ENCODE assay signal across 25 cellular contexts in genomic region chr2:116223912-116224311, GRCh38.
DNase-seq lines count a peak whose midpoint lies in the region; ATAC-seq lines count a peak whose summit lies in the region.
"Had no signal": no experiment of that assay in that cellular context is flagged by ENCODE, and none has a peak within 500 bp of the region (broad histone marks: within the 10 kb centered on the region; RNA-seq: fewer than 3 reads in every experiment).

No MANE protein-coding gene starts in this region.

- H3K9ac ChIP-seq in neuronal stem cell (ENCODE audit: low read depth, low read length, poor library complexity), result no peak overlapping the region
- H3K9ac ChIP-seq: BLaER1 had no signal

- no peak overlapping the region for H3K23ac ChIP-seq in neuronal stem cell (ENCODE audit: low read depth, low read length, poor library complexity)

- no peak overlapping the region for H3K27ac Mint-ChIP-seq in stimulated activated naive CD8-positive, alpha-beta T cell treated with anti-CD3 and anti-CD28 coated beads, Interleukin-15, amount 100 ng/mL, for 72 hours
- H3K27ac Mint-ChIP-seq in stimulated activated memory B cell treated with anti-CD40 and anti-IgM and Interleukin-4, amounts not matched to agents 10 μg/mL and 1 μg/mL and 100 μg/mL, for 72 hours, result no peak overlapping the region
- H3K27ac Mint-ChIP-seq: CD14-positive monocyte; CD4-positive, alpha-beta memory T cell; CD4-positive, CD25-positive, alpha-beta regulatory T cell; CD8-positive, alpha-beta memory T cell had no signal

- no peak overlapping the region for H2BK120ac ChIP-seq in neuronal stem cell (ENCODE audit: low read depth, low read length)

- H4K8ac ChIP-seq in neuronal stem cell (ENCODE audit: low read depth, low read length), result no peak overlapping the region

- no peak overlapping the region for H3K4ac ChIP-seq in neuronal stem cell (ENCODE audit: low read length)

- no peak for DNase-seq in stimulated activated naive CD8-positive, alpha-beta T cell treated with anti-CD3 and anti-CD28 coated beads, Interleukin-15, amount 100 ng/mL, for 72 hours
- DNase-seq in stimulated activated naive CD8-positive, alpha-beta T cell treated with anti-CD3 and anti-CD28 coated beads, Interleukin-15, Interleukin-2, amounts not matched to agents 100 U/mL and 50 U/mL, for 24 hours, result no peak
- DNase-seq in neuronal stem cell (ENCODE audit: low spot score), result no peak
- no peak for DNase-seq in GM19240 (ENCODE audit: insufficient read length, low spot score)
- no peak for DNase-seq in NCI-H1694 (lab: John Stamatoyannopoulos, UW)
- DNase-seq: ACHN; BE2C; C1 segment of cervical spinal cord; CD4-positive, CD25-positive, alpha-beta regulatory T cell; CD8-positive, alpha-beta memory T cell; COR-L47; DMS 273 treated with DMSO at 0.1 percent for 48 hours; DMS153; DMS53; DMS79; DND-41; EL; GDM1 had no signal

- peaks cover 11 to 15% of the 10 kb centered on the region in 2 donors for H3K9me3 Mint-ChIP-seq in stimulated activated naive CD8-positive, alpha-beta T cell treated with anti-CD3 and anti-CD28 coated beads, Interleukin-15, amount 100 ng/mL, for 72 hours
- peaks cover 10% of the 10 kb centered on the region for H3K9me3 Mint-ChIP-seq in stimulated activated memory B cell treated with anti-CD40 and anti-IgM and Interleukin-4, amounts not matched to agents 10 μg/mL and 1 μg/mL and 100 μg/mL, for 72 hours

- peaks cover 0 to 1% of the 10 kb centered on the region in 2 donors for H3K9me3 ChIP-seq in neuronal stem cell (replicated peaks in 1 of 2; ENCODE audit: control insufficient read depth in 2 of 2, insufficient read depth in 1 of 2, low read depth in 1 of 2, low read length in 2 of 2)
- H3K9me3 ChIP-seq: BE2C, BLaER1 had no signal

- no peak overlapping the region for H2BK15ac ChIP-seq in neuronal stem cell (ENCODE audit: low read length)

- no peak overlapping the region for H3K27ac ChIP-seq in neuronal stem cell (replicated peaks; ENCODE audit: low read length)
- H3K27ac ChIP-seq: 22Rv1, BLaER1 had no signal

- peak overlapping the region; percentile 65 for H3K14ac ChIP-seq in neuronal stem cell (ENCODE audit: low read length)

- H3K4me3 ChIP-seq in neuronal stem cell (ENCODE audit: low read length in 2 of 2), result peak overlapping the region in 1 of 2 donors; percentile 44
- H3K4me3 ChIP-seq: BLaER1, GM12878 had no signal

- no peaks in the 10 kb centered on the region for H3K4me1 Mint-ChIP-seq in stimulated activated naive CD8-positive, alpha-beta T cell treated with anti-CD3 and anti-CD28 coated beads, Interleukin-15, amount 100 ng/mL, for 72 hours
- no peaks in the 10 kb centered on the region for H3K4me1 Mint-ChIP-seq in stimulated activated memory B cell treated with anti-CD40 and anti-IgM and Interleukin-4, amounts not matched to agents 10 μg/mL and 1 μg/mL and 100 μg/mL, for 72 hours
- H3K4me1 Mint-ChIP-seq: CD14-positive monocyte; CD4-positive, alpha-beta memory T cell; CD4-positive, CD25-positive, alpha-beta regulatory T cell; CD8-positive, alpha-beta memory T cell had no signal

- no peaks in the 10 kb centered on the region for H3K27me3 Mint-ChIP-seq in stimulated activated naive CD8-positive, alpha-beta T cell treated with anti-CD3 and anti-CD28 coated beads, Interleukin-15, amount 100 ng/mL, for 72 hours
- H3K27me3 Mint-ChIP-seq in stimulated activated memory B cell treated with anti-CD40 and anti-IgM and Interleukin-4, amounts not matched to agents 10 μg/mL and 1 μg/mL and 100 μg/mL, for 72 hours, result no peaks in the 10 kb centered on the region
- H3K27me3 Mint-ChIP-seq: CD4-positive, alpha-beta memory T cell; CD4-positive, CD25-positive, alpha-beta regulatory T cell had no signal

- H3K4me3 Mint-ChIP-seq in stimulated activated naive CD8-positive, alpha-beta T cell treated with anti-CD3 and anti-CD28 coated beads, Interleukin-15, amount 100 ng/mL, for 72 hours, result no peak overlapping the region
- no peak overlapping the region for H3K4me3 Mint-ChIP-seq in stimulated activated memory B cell treated with anti-CD40 and anti-IgM and Interleukin-4, amounts not matched to agents 10 μg/mL and 1 μg/mL and 100 μg/mL, for 72 hours
- H3K4me3 Mint-ChIP-seq: CD14-positive monocyte; CD4-positive, alpha-beta memory T cell; CD4-positive, CD25-positive, alpha-beta regulatory T cell; CD8-positive, alpha-beta memory T cell had no signal

- H3K79me1 ChIP-seq in neuronal stem cell (ENCODE audit: low read depth, low read length), result no peaks in the 10 kb centered on the region

- H2AK5ac ChIP-seq in neuronal stem cell (ENCODE audit: low read depth, low read length), result no peak overlapping the region

- no peak overlapping the region for H3K18ac ChIP-seq in neuronal stem cell (ENCODE audit: low read length)

- ATAC-seq in stimulated activated naive CD8-positive, alpha-beta T cell treated with anti-CD3 and anti-CD28 coated beads, Interleukin-15, amount 100 ng/mL, for 72 hours, result peak; percentile 26
- ATAC-seq in stimulated activated naive CD8-positive, alpha-beta T cell treated with anti-CD3 and anti-CD28 coated beads, Interleukin-15, Interleukin-2, amounts not matched to agents 100 U/mL and 50 U/mL, for 24 hours, result no peak
- peak; percentile 48 for ATAC-seq in stimulated activated memory B cell treated with anti-CD40 and anti-IgM and Interleukin-4, amounts not matched to agents 10 μg/mL and 1 μg/mL and 100 μg/mL, for 72 hours
- ATAC-seq in HG03097 (IDR thresholded peaks at IDR 0.05; ENCODE audit: low FRiP score, unreplicated experiment), result no peak
- ATAC-seq: GM12878 had no signal

- H3K36me3 ChIP-seq in neuronal stem cell (replicated peaks in 1 of 2; ENCODE audit: control insufficient read depth in 2 of 2, insufficient read depth in 2 of 2, low read length in 2 of 2), result no peaks in the 10 kb centered on the region
- H3K36me3 ChIP-seq: BE2C, BLaER1 had no signal

- WGBS in neuronal stem cell (ENCODE audit: extremely low coverage in 2 of 2, insufficient read length in 2 of 2, insufficient replicate concordance in 1 of 2), 2 donors, result no CpG with 5 or more reads among the region's 4 CpGs

- no peaks in the 10 kb centered on the region for H3K27me3 ChIP-seq in neuronal stem cell (ENCODE audit: control insufficient read depth in 3 of 3, insufficient read depth in 3 of 3, low read depth in 1 of 3, low read length in 3 of 3)
- H3K27me3 ChIP-seq: BE2C, BLaER1 had no signal

- no peak overlapping the region for H2BK5ac ChIP-seq in neuronal stem cell (ENCODE audit: low read length)

- no peak overlapping the region for H2AFZ ChIP-seq in neuronal stem cell (ENCODE audit: low read length)

- H3K4me1 ChIP-seq in neuronal stem cell (ENCODE audit: control insufficient read depth in 2 of 2, insufficient read depth in 1 of 2, low read depth in 1 of 2, low read length in 2 of 2), result no peaks in the 10 kb centered on the region
- H3K4me1 ChIP-seq: BE2C, BLaER1 had no signal

- H4K91ac ChIP-seq in neuronal stem cell (ENCODE audit: low read depth, low read length, poor library complexity), result no peak overlapping the region

- H3K4me2 ChIP-seq in neuronal stem cell (ENCODE audit: insufficient read depth, low read length, poor library complexity, severe bottlenecking), result no peak overlapping the region
- H3K4me2 ChIP-seq: BLaER1 had no signal

- no peaks in the 10 kb centered on the region for H3K36me3 Mint-ChIP-seq in stimulated activated memory B cell treated with anti-CD40 and anti-IgM and Interleukin-4, amounts not matched to agents 10 μg/mL and 1 μg/mL and 100 μg/mL, for 72 hours
- H3K36me3 Mint-ChIP-seq: CD14-positive monocyte; CD4-positive, alpha-beta memory T cell; CD4-positive, CD25-positive, alpha-beta regulatory T cell; CD8-positive, alpha-beta memory T cell had no signal

- no peak overlapping the region for H2BK12ac ChIP-seq in neuronal stem cell (ENCODE audit: low read length)

Comparison
In these comparisons a context has a peak if more than half of its experiments do, and no peak if none do; other contexts are left out.
1. ATAC-seq: peak in stimulated activated naive CD8-positive, alpha-beta T cell treated with anti-CD3 and anti-CD28 coated beads, Interleukin-15, amount 100 ng/mL, for 72 hours (single experiment) and stimulated activated memory B cell treated with anti-CD40 and anti-IgM and Interleukin-4, amounts not matched to agents 10 μg/mL and 1 μg/mL and 100 μg/mL, for 72 hours (single experiment); none in stimulated activated naive CD8-positive, alpha-beta T cell treated with anti-CD3 and anti-CD28 coated beads, Interleukin-15, Interleukin-2, amounts not matched to agents 100 U/mL and 50 U/mL, for 24 hours (single experiment) and HG03097 (single experiment).